In the genomic region with DNA sequence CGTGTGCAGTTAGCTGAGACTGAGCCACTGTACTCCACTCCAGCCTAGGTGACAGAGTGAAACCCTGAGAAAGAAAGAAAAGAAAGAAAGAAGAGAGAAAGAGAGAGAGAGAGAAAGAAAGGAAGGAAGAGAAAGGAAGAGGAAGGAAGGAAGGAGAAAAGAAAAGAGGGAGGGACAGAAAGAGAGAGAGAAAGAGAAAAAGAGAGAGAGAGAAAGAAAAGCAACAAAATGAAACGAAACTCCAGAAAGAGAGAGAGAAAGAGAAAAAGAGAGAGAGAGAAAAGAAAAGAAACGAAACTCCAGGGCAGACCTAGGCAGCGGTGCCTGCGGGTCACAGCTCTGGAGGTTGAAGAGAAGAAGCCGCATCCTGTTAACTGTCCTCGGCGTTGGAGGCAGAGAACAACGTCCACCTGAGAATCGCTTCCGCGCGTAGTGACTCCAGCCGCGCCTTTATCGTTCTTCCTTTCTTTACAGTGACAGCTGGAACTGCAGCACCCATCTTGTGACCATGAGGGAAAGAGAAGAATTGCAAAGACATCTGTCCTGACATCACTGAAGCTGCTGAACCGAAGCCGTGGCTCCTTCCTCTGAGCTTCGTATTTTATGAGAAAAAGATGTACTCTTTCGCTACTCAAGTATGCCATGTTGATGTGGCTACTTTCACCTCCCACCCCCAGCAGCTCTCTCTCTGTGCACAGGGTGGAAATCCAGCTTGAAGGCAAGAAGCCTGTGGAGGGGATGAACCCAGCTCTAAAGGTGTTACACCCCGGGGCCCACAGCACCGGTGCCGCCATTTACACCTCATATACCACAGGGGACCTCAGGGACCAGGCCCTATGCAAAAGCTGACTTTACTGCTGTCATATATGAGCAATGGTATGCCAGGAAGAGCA, we compare ENCODE assay signal across 23 cellular contexts. TPM values are rescaled to one million over a fixed set of nuclear protein-coding genes. Genes with fewer than 3 reads are reported as not detected.
DNase-seq lines count a peak whose midpoint lies in the region; ATAC-seq and TF ChIP-seq lines count a peak whose summit lies in the region.
"Had no signal": no experiment of that assay in that cellular context is flagged by ENCODE, and none has a peak within 500 bp of the region (broad histone marks: within the 10 kb centered on the region; RNA-seq: fewer than 3 reads in every experiment).

No MANE protein-coding gene starts in this region.

- H3K27me3 Mint-ChIP-seq in activated naive CD8-positive, alpha-beta T cell treated with anti-CD3 and anti-CD28 coated beads, Interleukin-2, amount 10 ng/mL, durations not matched to agents 7 days and 5 days, result peaks cover 2% of the 10 kb centered on the region
- peaks cover 4% of the 10 kb centered on the region for H3K27me3 Mint-ChIP-seq in activated naive CD8-positive, alpha-beta T cell treated with anti-CD3 and anti-CD28 coated beads for 36 hours
- peaks cover 9 to 13% of the 10 kb centered on the region in 2 donors for H3K27me3 Mint-ChIP-seq in stimulated activated naive B cell treated with anti-CD40 and anti-IgM and Interleukin-4, amounts not matched to agents 10 μg/mL and 1 μg/mL and 100 μg/mL, for 72 hours
- H3K27me3 Mint-ChIP-seq: T-helper 17 cell had no signal

- H3K27me3 ChIP-seq in left ventricle myocardium inferior (ENCODE audit: low read depth), result no peaks in the 10 kb centered on the region

- H3K36me3 Mint-ChIP-seq in activated naive CD8-positive, alpha-beta T cell treated with anti-CD3 and anti-CD28 coated beads, Interleukin-2, amount 10 ng/mL, durations not matched to agents 7 days and 5 days, result no peaks in the 10 kb centered on the region
- no peaks in the 10 kb centered on the region for H3K36me3 Mint-ChIP-seq in activated naive CD8-positive, alpha-beta T cell treated with anti-CD3 and anti-CD28 coated beads for 36 hours
- no peaks in the 10 kb centered on the region for H3K36me3 Mint-ChIP-seq in stimulated activated naive B cell treated with anti-CD40 and anti-IgM and Interleukin-4, amounts not matched to agents 10 μg/mL and 1 μg/mL and 100 μg/mL, for 72 hours

- no peaks in the 10 kb centered on the region for H3K9me3 ChIP-seq in left ventricle myocardium inferior (replicated peaks)
- H3K9me3 ChIP-seq: prostate gland had no signal

- H3K4me3 ChIP-seq in left ventricle myocardium inferior, result no peak overlapping the region
- H3K4me3 ChIP-seq: PC-9, prostate gland, smooth muscle cell had no signal

- H3K36me3 ChIP-seq in left ventricle myocardium inferior, result no peaks in the 10 kb centered on the region
- H3K36me3 ChIP-seq: prostate gland had no signal

- no peaks in the 10 kb centered on the region for H3K4me1 Mint-ChIP-seq in activated naive CD8-positive, alpha-beta T cell treated with anti-CD3 and anti-CD28 coated beads, Interleukin-2, amount 10 ng/mL, durations not matched to agents 7 days and 5 days
- H3K4me1 Mint-ChIP-seq in activated naive CD8-positive, alpha-beta T cell treated with anti-CD3 and anti-CD28 coated beads for 36 hours, result no peaks in the 10 kb centered on the region
- H3K4me1 Mint-ChIP-seq in stimulated activated naive B cell treated with anti-CD40 and anti-IgM and Interleukin-4, amounts not matched to agents 10 μg/mL and 1 μg/mL and 100 μg/mL, for 72 hours, result peaks cover 3 to 14% of the 10 kb centered on the region in 2 donors
- H3K4me1 Mint-ChIP-seq: endodermal cell had no signal

- ATAC-seq in activated naive CD8-positive, alpha-beta T cell treated with anti-CD3 and anti-CD28 coated beads, Interleukin-2, amount 10 ng/mL, durations not matched to agents 7 days and 5 days (ENCODE audit: low read depth), result no peak
- peak; percentile 19 to 55 for ATAC-seq in stimulated activated naive B cell treated with anti-CD40 and anti-IgM and Interleukin-4, amounts not matched to agents 10 μg/mL and 1 μg/mL and 100 μg/mL, for 72 hours (replicated peaks)
- ATAC-seq in GM19351 (IDR thresholded peaks at IDR 0.05; ENCODE audit: unreplicated experiment), result no peak
- ATAC-seq: activated CD8-positive, alpha-beta T cell treated with anti-CD3 and anti-CD28 coated beads for 36 hours; left colon; T-helper 17 cell had no signal

- peak overlapping the region; percentile 64 for H3K27ac Mint-ChIP-seq in activated naive CD8-positive, alpha-beta T cell treated with anti-CD3 and anti-CD28 coated beads, Interleukin-2, amount 10 ng/mL, durations not matched to agents 7 days and 5 days
- no peak overlapping the region for H3K27ac Mint-ChIP-seq in activated naive CD8-positive, alpha-beta T cell treated with anti-CD3 and anti-CD28 coated beads for 36 hours
- H3K27ac Mint-ChIP-seq in stimulated activated naive B cell treated with anti-CD40 and anti-IgM and Interleukin-4, amounts not matched to agents 10 μg/mL and 1 μg/mL and 100 μg/mL, for 72 hours, result no peak overlapping the region
- H3K27ac Mint-ChIP-seq: activated CD8-positive, alpha-beta T cell treated with anti-CD3 and anti-CD28 coated beads for 36 hours; endodermal cell; T-helper 17 cell had no signal

- POLR2A ChIA-PET in activated naive CD8-positive, alpha-beta T cell treated with anti-CD3 and anti-CD28 coated beads, Interleukin-2, amount 10 ng/mL, durations not matched to agents 7 days and 5 days (lab: Charles Lee), result no interaction called here

- no peak overlapping the region for H3K4me3 Mint-ChIP-seq in activated naive CD8-positive, alpha-beta T cell treated with anti-CD3 and anti-CD28 coated beads, Interleukin-2, amount 10 ng/mL, durations not matched to agents 7 days and 5 days
- no peak overlapping the region for H3K4me3 Mint-ChIP-seq in activated naive CD8-positive, alpha-beta T cell treated with anti-CD3 and anti-CD28 coated beads for 36 hours
- no peak overlapping the region for H3K4me3 Mint-ChIP-seq in stimulated activated naive B cell treated with anti-CD40 and anti-IgM and Interleukin-4, amounts not matched to agents 10 μg/mL and 1 μg/mL and 100 μg/mL, for 72 hours
- H3K4me3 Mint-ChIP-seq: activated CD8-positive, alpha-beta T cell treated with anti-CD3 and anti-CD28 coated beads for 36 hours; endodermal cell; T-helper 17 cell had no signal

- TF ChIP-seq CTCF in left ventricle myocardium inferior (IDR thresholded peaks at IDR 0.05; ENCODE audit: borderline replicate concordance), result no peak

- intact Hi-C loops in left ventricle myocardium inferior (cut with micrococcal nuclease), result no loop called here

- no peaks in the 10 kb centered on the region for H3K9me3 Mint-ChIP-seq in activated naive CD8-positive, alpha-beta T cell treated with anti-CD3 and anti-CD28 coated beads, Interleukin-2, amount 10 ng/mL, durations not matched to agents 7 days and 5 days
- H3K9me3 Mint-ChIP-seq in activated naive CD8-positive, alpha-beta T cell treated with anti-CD3 and anti-CD28 coated beads for 36 hours, result no peaks in the 10 kb centered on the region
- no peaks in the 10 kb centered on the region for H3K9me3 Mint-ChIP-seq in stimulated activated naive B cell treated with anti-CD40 and anti-IgM and Interleukin-4, amounts not matched to agents 10 μg/mL and 1 μg/mL and 100 μg/mL, for 72 hours
- H3K9me3 Mint-ChIP-seq: activated CD8-positive, alpha-beta T cell treated with anti-CD3 and anti-CD28 coated beads for 36 hours; endodermal cell had no signal

- DNase-seq in activated naive CD8-positive, alpha-beta T cell treated with anti-CD3 and anti-CD28 coated beads, Interleukin-2, amount 10 ng/mL, durations not matched to agents 7 days and 5 days, result no peak
- DNase-seq in activated naive CD8-positive, alpha-beta T cell treated with anti-CD3 and anti-CD28 coated beads for 36 hours, result no peak
- DNase-seq in NAMALWA (ENCODE audit: low spot score) (peak; percentile 15), left ventricle myocardium inferior (peak; percentile 4), SIG-M5 treated with dmso at 0.1 percent for 504 hours (lab: John Stamatoyannopoulos, UW; ENCODE audit: unreplicated experiment) (no peak), AG08396 (ENCODE audit: low spot score) (no peak)
- DNase-seq in stimulated activated naive B cell treated with anti-CD40 and anti-IgM and Interleukin-4, amounts not matched to agents 10 μg/mL and 1 μg/mL and 100 μg/mL, for 72 hours, result no peak
- DNase-seq: activated CD8-positive, alpha-beta T cell treated with anti-CD3 and anti-CD28 coated beads for 36 hours; activated naive CD4-positive, alpha-beta T cell treated with anti-CD3 and anti-CD28 coated beads, Interleukin-2, amount 50 U/mL, for 16 hours; activated T-cell treated with anti-CD3 and anti-CD28 coated beads, Interleukin-2, amount 50 U/mL, for 48 hours; NCI-H1694 treated with DMSO at 0.1 percent for 48 hours; NCI-H82; PC-9; stimulated activated CD4-positive, alpha-beta T cell treated with anti-CD3 and anti-CD28 coated beads, Interleukin-4, amount 100 ng/mL, for 1 hour; T-helper 17 cell had no signal

- H3K27ac ChIP-seq in left ventricle myocardium inferior (replicated peaks), result no peak overlapping the region
- H3K27ac ChIP-seq: C4-2B, PC-9, prostate gland, VCaP had no signal

- H3K4me1 ChIP-seq in left ventricle myocardium inferior, result peaks cover 6% of the 10 kb centered on the region
- H3K4me1 ChIP-seq: prostate gland had no signal

RNA-seq across cellular contexts. Expression of gene DOC2B, which starts 56.9 kb away (rescaled TPM):
- total RNA-seq in activated naive CD8-positive, alpha-beta T cell treated with anti-CD3 and anti-CD28 coated beads, Interleukin-2, amount 10 ng/mL, durations not matched to agents 7 days and 5 days, result not detected
- under 1 TPM; 0.06 to 0.08 TPM for total RNA-seq in activated naive CD8-positive, alpha-beta T cell treated with anti-CD3 and anti-CD28 coated beads for 36 hours
- total RNA-seq in left ventricle myocardium inferior, result 2.7 TPM
- total RNA-seq: activated CD8-positive, alpha-beta T cell treated with anti-CD3 and anti-CD28 coated beads for 36 hours; G401; PC-9 had no signal

Comparison
In these comparisons a context has a peak if more than half of its experiments do, and no peak if none do; other contexts are left out.
1. ATAC-seq: peak in stimulated activated naive B cell treated with anti-CD40 and anti-IgM and Interleukin-4, amounts not matched to agents 10 μg/mL and 1 μg/mL and 100 μg/mL, for 72 hours (2 of 2); none in activated naive CD8-positive, alpha-beta T cell treated with anti-CD3 and anti-CD28 coated beads, Interleukin-2, amount 10 ng/mL, durations not matched to agents 7 days and 5 days (single experiment) and GM19351 (single experiment).
2. DNase-seq: peak in NAMALWA (single experiment) and left ventricle myocardium inferior (single experiment); none in activated naive CD8-positive, alpha-beta T cell treated with anti-CD3 and anti-CD28 coated beads, Interleukin-2, amount 10 ng/mL, durations not matched to agents 7 days and 5 days (single experiment), activated naive CD8-positive, alpha-beta T cell treated with anti-CD3 and anti-CD28 coated beads for 36 hours (single experiment), stimulated activated naive B cell treated with anti-CD40 and anti-IgM and Interleukin-4, amounts not matched to agents 10 μg/mL and 1 μg/mL and 100 μg/mL, for 72 hours (single experiment), SIG-M5 treated with dmso at 0.1 percent for 504 hours (single experiment) and AG08396 (single experiment).